In genomic region chr11:27653990-27654758, GRCh38 we compare ENCODE assay signal across 31 cellular contexts. TPM values are rescaled to one million over a fixed set of nuclear protein-coding genes. Genes with fewer than 3 reads are reported as not detected.
"Had no signal": no experiment of that assay in that cellular context is flagged by ENCODE, and none has a peak within 500 bp of the region (broad histone marks: within the 10 kb centered on the region; RNA-seq: fewer than 3 reads in every experiment).

No MANE protein-coding gene starts in this region.

- H3K4me3 Mint-ChIP-seq: activated CD4-positive, alpha-beta memory T cell treated with anti-CD3 and anti-CD28 coated beads, Interleukin-2, amount 10 ng/mL, durations not matched to agents 7 days and 5 days; activated CD4-positive, alpha-beta T cell treated with anti-CD3 and anti-CD28 coated beads, Interleukin-2, amount 10 ng/mL, durations not matched to agents 7 days and 5 days; activated naive CD4-positive, alpha-beta T cell treated with anti-CD3 and anti-CD28 coated beads for 36 hours; activated naive CD4-positive, alpha-beta T cell treated with anti-CD3 and anti-CD28 coated beads, Interleukin-2, amount 50 U/mL, for 24 hours; activated naive CD8-positive, alpha-beta T cell treated with anti-CD3 and anti-CD28 coated beads for 36 hours; activated naive CD8-positive, alpha-beta T cell treated with anti-CD3 and anti-CD28 coated beads, Interleukin-2, amount 50 U/mL, for 24 hours; activated T-cell treated with anti-CD3 and anti-CD28 coated beads, Interleukin-2, amount 50 U/mL, for 24 hours; effector memory CD8-positive, alpha-beta T cell; T-helper 17 cell; T-helper 2 cell treated with Interferon-gamma antibody and Interleukin-4, amounts not matched to agents 5 μg/mL and 100 μg/mL, for 36 hours had no signal

- H3K27me3 Mint-ChIP-seq: activated CD4-positive, alpha-beta memory T cell treated with anti-CD3 and anti-CD28 coated beads, Interleukin-2, amount 10 ng/mL, durations not matched to agents 7 days and 5 days; activated CD4-positive, alpha-beta T cell treated with anti-CD3 and anti-CD28 coated beads, Interleukin-2, amount 10 ng/mL, durations not matched to agents 7 days and 5 days; activated naive CD4-positive, alpha-beta T cell treated with anti-CD3 and anti-CD28 coated beads, Interleukin-2, amount 50 U/mL, for 24 hours; activated naive CD8-positive, alpha-beta T cell treated with anti-CD3 and anti-CD28 coated beads for 36 hours; activated naive CD8-positive, alpha-beta T cell treated with anti-CD3 and anti-CD28 coated beads, Interleukin-2, amount 50 U/mL, for 24 hours; activated T-cell treated with anti-CD3 and anti-CD28 coated beads, Interleukin-2, amount 50 U/mL, for 24 hours; effector memory CD8-positive, alpha-beta T cell; T-helper 17 cell had no signal

- ATAC-seq: activated naive CD8-positive, alpha-beta T cell treated with anti-CD3 and anti-CD28 coated beads, Interleukin-2, amount 50 U/mL, for 24 hours; body of pancreas; effector memory CD8-positive, alpha-beta T cell; gastroesophageal sphincter; heart right ventricle; T-helper 17 cell had no signal

- H3K4me2 ChIP-seq: hepatocyte had no signal

- H3K4me1 ChIP-seq: adrenal gland, body of pancreas, esophagus squamous epithelium, gastroesophageal sphincter had no signal

- DNase-seq: activated CD4-positive, alpha-beta memory T cell treated with anti-CD3 and anti-CD28 coated beads, Interleukin-2, amount 10 ng/mL, durations not matched to agents 7 days and 5 days; activated CD4-positive, alpha-beta T cell treated with anti-CD3 and anti-CD28 coated beads for 1 hour; activated CD4-positive, alpha-beta T cell treated with anti-CD3 and anti-CD28 coated beads for 4 hours; activated CD4-positive, alpha-beta T cell treated with anti-CD3 and anti-CD28 coated beads, Interleukin-2, amount 10 ng/mL, durations not matched to agents 7 days and 5 days; activated CD4-positive, alpha-beta T cell treated with anti-CD3 and anti-CD28 coated beads, Interleukin-2, amount 50 U/mL, for 4 hours; activated CD8-positive, alpha-beta memory T cell treated with anti-CD3 and anti-CD28 coated beads, Interleukin-2, amount 50 U/mL, for 48 hours; activated effector memory CD4-positive, alpha-beta T cell treated with anti-CD3 and anti-CD28 coated beads, Interleukin-2, amount 50 U/mL, for 16 hours; activated naive CD4-positive, alpha-beta T cell treated with anti-CD3 and anti-CD28 coated beads for 36 hours; activated naive CD8-positive, alpha-beta T cell treated with anti-CD3 and anti-CD28 coated beads for 36 hours; activated naive CD8-positive, alpha-beta T cell treated with anti-CD3 and anti-CD28 coated beads, Interleukin-2, amount 50 U/mL, for 24 hours; activated T-cell treated with anti-CD3 and anti-CD28 coated beads for 4 hours; activated T-cell treated with anti-CD3 and anti-CD28 coated beads, Interleukin-2, amount 50 U/mL, for 24 hours; adrenal gland; amygdala; aorta; body of pancreas; caudate nucleus; cortex of kidney; dermis blood vessel endothelial cell; effector CD4-positive, alpha-beta T cell; effector memory CD8-positive, alpha-beta T cell; esophagus squamous epithelium; foreskin melanocyte; heart right ventricle; T-helper 17 cell; T1000 had no signal

- H3K79me2 ChIP-seq: hepatocyte had no signal

- H3K4me3 ChIP-seq: adrenal gland, body of pancreas, esophagus squamous epithelium, gastroesophageal sphincter, heart right ventricle, hepatocyte had no signal

- H3K36me3 ChIP-seq: adrenal gland had no signal

- H3K27ac ChIP-seq: adrenal gland, body of pancreas, esophagus squamous epithelium, gastroesophageal sphincter, heart right ventricle, hepatocyte had no signal

- H2AFZ ChIP-seq: hepatocyte had no signal

- H3K27ac Mint-ChIP-seq: activated CD4-positive, alpha-beta memory T cell treated with anti-CD3 and anti-CD28 coated beads, Interleukin-2, amount 10 ng/mL, durations not matched to agents 7 days and 5 days; activated CD4-positive, alpha-beta T cell treated with anti-CD3 and anti-CD28 coated beads, Interleukin-2, amount 10 ng/mL, durations not matched to agents 7 days and 5 days; activated naive CD4-positive, alpha-beta T cell treated with anti-CD3 and anti-CD28 coated beads for 36 hours; activated naive CD4-positive, alpha-beta T cell treated with anti-CD3 and anti-CD28 coated beads, Interleukin-2, amount 50 U/mL, for 24 hours; activated naive CD8-positive, alpha-beta T cell treated with anti-CD3 and anti-CD28 coated beads for 36 hours; activated naive CD8-positive, alpha-beta T cell treated with anti-CD3 and anti-CD28 coated beads, Interleukin-2, amount 50 U/mL, for 24 hours; activated T-cell treated with anti-CD3 and anti-CD28 coated beads, Interleukin-2, amount 50 U/mL, for 24 hours; activated T-helper 2 cell treated with anti-CD3 and anti-CD28 coated beads, Interferon-gamma antibody, Interleukin-2, Interleukin-4, amounts not matched to agents 10 μg/mL and 5 μg/mL and 100 μg/mL, durations not matched to agents 14 hours and 24 hours and 36 hours; effector memory CD8-positive, alpha-beta T cell; T-helper 17 cell; T-helper 2 cell treated with Interferon-gamma antibody and Interleukin-4, amounts not matched to agents 5 μg/mL and 100 μg/mL, for 36 hours had no signal

- H3K27me3 ChIP-seq: adrenal gland, body of pancreas, esophagus squamous epithelium, gastroesophageal sphincter, heart right ventricle, hepatocyte had no signal

- H3K9me3 ChIP-seq: adrenal gland, body of pancreas, esophagus squamous epithelium, gastroesophageal sphincter, heart right ventricle had no signal

- H3K4me1 Mint-ChIP-seq: activated CD4-positive, alpha-beta memory T cell treated with anti-CD3 and anti-CD28 coated beads, Interleukin-2, amount 10 ng/mL, durations not matched to agents 7 days and 5 days; activated CD4-positive, alpha-beta T cell treated with anti-CD3 and anti-CD28 coated beads, Interleukin-2, amount 10 ng/mL, durations not matched to agents 7 days and 5 days; activated naive CD4-positive, alpha-beta T cell treated with anti-CD3 and anti-CD28 coated beads, Interleukin-2, amount 50 U/mL, for 24 hours; activated naive CD8-positive, alpha-beta T cell treated with anti-CD3 and anti-CD28 coated beads for 36 hours; activated naive CD8-positive, alpha-beta T cell treated with anti-CD3 and anti-CD28 coated beads, Interleukin-2, amount 50 U/mL, for 24 hours; T-helper 17 cell had no signal

- H3K9me3 Mint-ChIP-seq: activated CD4-positive, alpha-beta memory T cell treated with anti-CD3 and anti-CD28 coated beads, Interleukin-2, amount 10 ng/mL, durations not matched to agents 7 days and 5 days; activated CD4-positive, alpha-beta T cell treated with anti-CD3 and anti-CD28 coated beads, Interleukin-2, amount 10 ng/mL, durations not matched to agents 7 days and 5 days; activated naive CD4-positive, alpha-beta T cell treated with anti-CD3 and anti-CD28 coated beads for 36 hours; activated naive CD8-positive, alpha-beta T cell treated with anti-CD3 and anti-CD28 coated beads for 36 hours; activated naive CD8-positive, alpha-beta T cell treated with anti-CD3 and anti-CD28 coated beads, Interleukin-2, amount 50 U/mL, for 24 hours; activated T-cell treated with anti-CD3 and anti-CD28 coated beads, Interleukin-2, amount 50 U/mL, for 24 hours; activated T-helper 2 cell treated with anti-CD3 and anti-CD28 coated beads, Interferon-gamma antibody, Interleukin-2, Interleukin-4, amounts not matched to agents 10 μg/mL and 5 μg/mL and 100 μg/mL, durations not matched to agents 14 hours and 24 hours and 36 hours; T-helper 2 cell treated with Interferon-gamma antibody and Interleukin-4, amounts not matched to agents 5 μg/mL and 100 μg/mL, for 36 hours had no signal

RNA-seq across cellular contexts. Expression of gene BDNF, which starts 46.1 kb away (rescaled TPM):
- total RNA-seq: activated CD4-positive, alpha-beta memory T cell treated with anti-CD3 and anti-CD28 coated beads, Interleukin-2, amount 10 ng/mL, durations not matched to agents 7 days and 5 days; activated CD4-positive, alpha-beta T cell treated with anti-CD3 and anti-CD28 coated beads, Interleukin-2, amount 10 ng/mL, durations not matched to agents 7 days and 5 days; activated naive CD4-positive, alpha-beta T cell treated with anti-CD3 and anti-CD28 coated beads for 36 hours; activated naive CD8-positive, alpha-beta T cell treated with anti-CD3 and anti-CD28 coated beads for 36 hours; activated T-helper 2 cell treated with anti-CD3 and anti-CD28 coated beads, Interferon-gamma antibody, Interleukin-2, Interleukin-4, amounts not matched to agents 10 μg/mL and 5 μg/mL and 100 μg/mL, durations not matched to agents 14 hours and 24 hours and 36 hours; body of pancreas; T-helper 17 cell had no signal
